11 cellular contexts compared by ENCODE assay signal in the genomic region with DNA sequence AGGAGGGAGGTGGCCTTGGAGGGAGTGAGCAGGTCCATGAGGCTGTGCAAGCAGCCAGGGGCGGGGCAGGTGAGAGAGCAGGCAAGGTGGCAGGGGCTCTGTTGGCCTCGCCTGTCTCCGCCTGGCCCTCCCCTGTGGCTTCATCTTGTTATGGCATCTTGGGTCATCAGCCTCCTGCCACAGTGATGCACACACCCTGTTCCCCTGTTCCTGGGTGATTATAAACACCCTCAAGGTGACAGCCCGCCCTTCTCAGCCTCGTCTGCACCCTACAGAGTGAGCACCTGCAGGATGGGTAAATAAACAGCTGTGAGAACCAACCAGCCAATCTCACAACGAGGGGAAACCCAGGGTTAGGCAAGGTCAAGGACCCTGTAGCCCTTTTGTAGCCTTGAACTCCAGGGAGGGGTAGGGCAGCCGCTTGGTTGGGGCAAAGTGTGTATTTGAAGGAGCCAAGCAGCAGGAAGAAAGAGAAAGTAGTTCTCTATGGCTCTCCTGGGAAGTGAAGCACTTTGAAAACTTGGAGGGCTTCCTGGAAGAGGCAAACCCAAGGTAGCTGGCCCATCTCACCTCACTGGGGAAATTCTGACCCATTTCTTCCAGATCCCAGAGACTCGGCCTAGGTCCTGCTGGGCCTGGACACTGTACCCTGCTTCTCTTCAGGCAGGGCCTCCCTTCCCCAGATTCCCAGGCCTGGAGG.
DNase-seq lines count a peak whose midpoint lies in the region; ATAC-seq, FAIRE-seq and TF ChIP-seq lines count a peak whose summit lies in the region.
"Had no signal": no experiment of that assay in that cellular context is flagged by ENCODE, and none has a peak within 500 bp of the region (broad histone marks: within the 10 kb centered on the region; RNA-seq: fewer than 3 reads in every experiment).

No MANE protein-coding gene starts in this region.

- no peak for ATAC-seq in GM21367 (IDR thresholded peaks at IDR 0.05; ENCODE audit: unreplicated experiment)

- H3K36me3 Mint-ChIP-seq in immature natural killer cell = peaks cover 0 to 5% (median 0%) of the 10 kb centered on the region in 3 donors
- H3K36me3 Mint-ChIP-seq in activated CD4-positive, alpha-beta memory T cell treated with anti-CD3 and anti-CD28 coated beads for 36 hours = no peaks in the 10 kb centered on the region

- H3K4me1 ChIP-seq in spleen = peaks cover 0 to 21% (median 11%) of the 10 kb centered on the region in 6 donors

- TF ChIP-seq CTCF in spleen (IDR thresholded peaks at IDR 0.05 in 8 of 11, conservative IDR thresholded peaks at IDR 0.05 in 3 of 11) (no peak), D721Med (IDR thresholded peaks at IDR 0.05; ENCODE audit: insufficient read depth, missing control alignments) (no peak)

- H3K4me3 Mint-ChIP-seq in immature natural killer cell = peak overlapping the region; percentile 10 to 53 (median 28)
- no peak overlapping the region for H3K4me3 Mint-ChIP-seq in activated CD4-positive, alpha-beta memory T cell treated with anti-CD3 and anti-CD28 coated beads for 36 hours

- peak overlapping the region in 6 of 8 donors; percentile 36 to 77 (median 72) for H3K27ac ChIP-seq in spleen

- no peaks in the 10 kb centered on the region for H3K36me3 ChIP-seq in spleen

- 67 to 74% (median 72%) methylated on average over 8 of the region's 8 CpGs for WGBS in spleen, 5 donors

- DNase-seq in NCI-H2171 treated with DMSO at 0.1 percent for 48 hours (lab: John Stamatoyannopoulos, UW) (peak; percentile 48), NCI-H2171 (lab: John Stamatoyannopoulos, UW) (no peak), SHP77 treated with DMSO at 0.1 percent for 48 hours (lab: John Stamatoyannopoulos, UW) (peak; percentile 90), immature natural killer cell (peak; percentile 59 to 67 (median 65)), spleen (peak; percentile 62), D721Med (ENCODE audit: insufficient read length, low spot score) (no peak)
- DNase-seq in activated CD4-positive, alpha-beta memory T cell treated with anti-CD3 and anti-CD28 coated beads for 36 hours = no peak
- DNase-seq: effector memory CD4-positive, alpha-beta T cell; KG1; NCI-H446 treated with DMSO at 0.1 percent for 48 hours had no signal

- H3K9me3 ChIP-seq in spleen = peaks cover 0 to 22% (median 0%) of the 10 kb centered on the region in 8 donors

- POLR2A ChIA-PET in activated CD4-positive, alpha-beta memory T cell treated with anti-CD3 and anti-CD28 coated beads for 36 hours (lab: Charles Lee) = no interaction called here

- H3K27me3 ChIP-seq in spleen (replicated peaks in 1 of 7) = no peaks in the 10 kb centered on the region

- H3K27me3 Mint-ChIP-seq in immature natural killer cell (ENCODE audit: low read depth in 3 of 3) = peaks cover 0 to 4% (median 1%) of the 10 kb centered on the region in 3 donors
- peaks cover 3% of the 10 kb centered on the region for H3K27me3 Mint-ChIP-seq in activated CD4-positive, alpha-beta memory T cell treated with anti-CD3 and anti-CD28 coated beads for 36 hours

- H3K4me3 ChIP-seq in spleen = no peak overlapping the region

- CTCF ChIA-PET in activated CD4-positive, alpha-beta memory T cell treated with anti-CD3 and anti-CD28 coated beads for 36 hours (lab: Charles Lee) = interaction anchor here (0.6 to 1.3 kb wide), 2 partner anchors 9 to 1620 kb away, joined by 3 read pairs; no protein-coding TSS in a partner anchor

- no peak for TF ChIP-seq POLR2A in spleen (IDR thresholded peaks at IDR 0.05)

- intact Hi-C loops in spleen (cut with DNase I; ENCODE audit: low total_unique reads) = no loop called here
- intact Hi-C loops in activated CD4-positive, alpha-beta memory T cell treated with anti-CD3 and anti-CD28 coated beads for 36 hours (cut with micrococcal nuclease) = no loop called here

- peaks cover 16 to 17% of the 10 kb centered on the region in 2 donors for H3K4me1 Mint-ChIP-seq in immature natural killer cell
- H3K4me1 Mint-ChIP-seq in activated CD4-positive, alpha-beta memory T cell treated with anti-CD3 and anti-CD28 coated beads for 36 hours (ENCODE audit: low read depth) = no peaks in the 10 kb centered on the region

- H3K9me3 Mint-ChIP-seq in immature natural killer cell = peaks cover 0 to 5% (median 0%) of the 10 kb centered on the region in 6 donors
- H3K9me3 Mint-ChIP-seq in activated CD4-positive, alpha-beta memory T cell treated with anti-CD3 and anti-CD28 coated beads for 36 hours = peaks cover 7% of the 10 kb centered on the region

- no peak for FAIRE-seq in D721Med (lab: Jason Lieb, UNC)

- H3K27ac Mint-ChIP-seq in immature natural killer cell = peak overlapping the region; percentile 47 to 85 (median 76)
- H3K27ac Mint-ChIP-seq in activated CD4-positive, alpha-beta memory T cell treated with anti-CD3 and anti-CD28 coated beads for 36 hours = no peak overlapping the region

Comparison
In these comparisons a context has a peak if more than half of its experiments do, and no peak if none do; other contexts are left out.
1. DNase-seq: peak in NCI-H2171 treated with DMSO at 0.1 percent for 48 hours (single experiment), SHP77 treated with DMSO at 0.1 percent for 48 hours (single experiment), immature natural killer cell (3 of 3) and spleen (single experiment); none in NCI-H2171 (single experiment), activated CD4-positive, alpha-beta memory T cell treated with anti-CD3 and anti-CD28 coated beads for 36 hours (single experiment) and D721Med (single experiment).